In genomic region chr16:8733849-8734540, GRCh38 we compare ENCODE assay signal across 14 cellular contexts.
"Had no signal": no experiment of that assay in that cellular context is flagged by ENCODE, and none has a peak within 500 bp of the region (broad histone marks: within the 10 kb centered on the region; RNA-seq: fewer than 3 reads in every experiment).

No MANE protein-coding gene starts in this region.

- H3K9me3 ChIP-seq: uterus had no signal

- H3K4me1 ChIP-seq: uterus had no signal

- H3K27ac ChIP-seq: foreskin keratinocyte, heart left ventricle, uterus had no signal

- H3K9me3 Mint-ChIP-seq: type B pancreatic cell had no signal

- H3K4me3 Mint-ChIP-seq: naive thymus-derived CD4-positive, alpha-beta T cell; neural crest cell; type B pancreatic cell had no signal

- ATAC-seq: foreskin keratinocyte; heart left ventricle; naive thymus-derived CD4-positive, alpha-beta T cell; right cardiac atrium had no signal

- H3K27me3 Mint-ChIP-seq: naive thymus-derived CD4-positive, alpha-beta T cell; progenitor cell of endocrine pancreas; type B pancreatic cell had no signal

- H3K4me3 ChIP-seq: heart left ventricle, smooth muscle cell, uterus had no signal

- H3K4me2 ChIP-seq: smooth muscle cell had no signal

- H3K27ac Mint-ChIP-seq: naive thymus-derived CD4-positive, alpha-beta T cell; progenitor cell of endocrine pancreas; type B pancreatic cell had no signal

- H3K27me3 ChIP-seq: foreskin keratinocyte, heart left ventricle, uterus had no signal

- DNase-seq: effector memory CD4-positive, alpha-beta T cell; foreskin keratinocyte; heart left ventricle; hippocampal formation; kidney glomerular epithelial cell; naive thymus-derived CD4-positive, alpha-beta T cell; right cardiac atrium; stimulated activated CD4-positive, alpha-beta T cell treated with anti-CD3 and anti-CD28 coated beads, Interleukin-2, amount 100 ng/mL, for 48 hours; stimulated activated naive CD4-positive, alpha-beta T cell treated with Interleukin-2 at 50 U/mL for 16 hours; uterus had no signal

- H3K36me3 ChIP-seq: heart left ventricle, uterus had no signal
